9 cellular contexts compared by ENCODE assay signal in genomic region chr1:211939876-211940468, GRCh38.
DNase-seq lines count a peak whose midpoint lies in the region; ATAC-seq and FAIRE-seq lines count a peak whose summit lies in the region.
"Had no signal": no experiment of that assay in that cellular context is flagged by ENCODE, and none has a peak within 500 bp of the region (broad histone marks: within the 10 kb centered on the region; RNA-seq: fewer than 3 reads in every experiment).

No MANE protein-coding gene starts in this region.

- DNase-seq in activated T-cell treated with anti-CD3 and anti-CD28 coated beads for 24 hours (ENCODE audit: low read depth) (peak; percentile 47), activated T-cell treated with anti-CD3 and anti-CD28 coated beads for 4 hours (no peak), amygdala (lab: John Stamatoyannopoulos, UW) (no peak), urothelium cell line (ENCODE audit: low spot score) (no peak), NCI-H524 treated with DMSO at 0.1 percent for 48 hours (lab: John Stamatoyannopoulos, UW) (no peak)
- DNase-seq in activated CD8-positive, alpha-beta T cell treated with anti-CD3 and anti-CD28 coated beads, Interleukin-2, amount 10 ng/mL, durations not matched to agents 7 days and 5 days = peak; percentile 37
- DNase-seq in stimulated activated naive CD8-positive, alpha-beta T cell treated with anti-CD3 and anti-CD28 coated beads, Interleukin-15, Interleukin-2, amounts not matched to agents 100 U/mL and 50 U/mL, for 24 hours = peak; percentile 46
- DNase-seq: islet precursor cell had no signal

- peaks cover 45% of the 10 kb centered on the region for H3K36me3 Mint-ChIP-seq in activated CD8-positive, alpha-beta T cell treated with anti-CD3 and anti-CD28 coated beads, Interleukin-2, amount 10 ng/mL, durations not matched to agents 7 days and 5 days (ENCODE audit: low read depth)

- H3K27ac Mint-ChIP-seq in activated CD8-positive, alpha-beta T cell treated with anti-CD3 and anti-CD28 coated beads, Interleukin-2, amount 10 ng/mL, durations not matched to agents 7 days and 5 days = no peak overlapping the region

- POLR2A ChIA-PET in activated CD8-positive, alpha-beta T cell treated with anti-CD3 and anti-CD28 coated beads, Interleukin-2, amount 10 ng/mL, durations not matched to agents 7 days and 5 days (lab: Charles Lee) = no interaction called here

- peak; percentile 77 for ATAC-seq in HG02981 (IDR thresholded peaks at IDR 0.05; ENCODE audit: unreplicated experiment)
- peak; percentile 21 for ATAC-seq in activated CD8-positive, alpha-beta T cell treated with anti-CD3 and anti-CD28 coated beads, Interleukin-2, amount 10 ng/mL, durations not matched to agents 7 days and 5 days
- peak; percentile 75 for ATAC-seq in stimulated activated naive CD8-positive, alpha-beta T cell treated with anti-CD3 and anti-CD28 coated beads, Interleukin-15, Interleukin-2, amounts not matched to agents 100 U/mL and 50 U/mL, for 24 hours

- CTCF ChIA-PET in activated CD8-positive, alpha-beta T cell treated with anti-CD3 and anti-CD28 coated beads, Interleukin-2, amount 10 ng/mL, durations not matched to agents 7 days and 5 days (lab: Charles Lee) = interaction anchor here (0.9 to 4.2 kb wide), 5 partner anchors 13 to 259 kb away, joined by 3 to 26 read pairs (median 8); partner anchors contain the start of genes DTL and INTS7

- no peak overlapping the region for H3K4me3 Mint-ChIP-seq in activated CD8-positive, alpha-beta T cell treated with anti-CD3 and anti-CD28 coated beads, Interleukin-2, amount 10 ng/mL, durations not matched to agents 7 days and 5 days

- peaks cover 43% of the 10 kb centered on the region for H3K4me1 Mint-ChIP-seq in activated CD8-positive, alpha-beta T cell treated with anti-CD3 and anti-CD28 coated beads, Interleukin-2, amount 10 ng/mL, durations not matched to agents 7 days and 5 days (ENCODE audit: low read depth)

- no peaks in the 10 kb centered on the region for H3K9me3 Mint-ChIP-seq in activated CD8-positive, alpha-beta T cell treated with anti-CD3 and anti-CD28 coated beads, Interleukin-2, amount 10 ng/mL, durations not matched to agents 7 days and 5 days (ENCODE audit: insufficient read depth)

- H3K27me3 Mint-ChIP-seq in activated CD8-positive, alpha-beta T cell treated with anti-CD3 and anti-CD28 coated beads, Interleukin-2, amount 10 ng/mL, durations not matched to agents 7 days and 5 days (ENCODE audit: low read depth) = no peaks in the 10 kb centered on the region

- no peak for FAIRE-seq in urothelium cell line (lab: Jason Lieb, UNC)

Comparison
In these comparisons a context has a peak if more than half of its experiments do, and no peak if none do; other contexts are left out.
1. DNase-seq: peak in activated T-cell treated with anti-CD3 and anti-CD28 coated beads for 24 hours (single experiment), activated CD8-positive, alpha-beta T cell treated with anti-CD3 and anti-CD28 coated beads, Interleukin-2, amount 10 ng/mL, durations not matched to agents 7 days and 5 days (single experiment) and stimulated activated naive CD8-positive, alpha-beta T cell treated with anti-CD3 and anti-CD28 coated beads, Interleukin-15, Interleukin-2, amounts not matched to agents 100 U/mL and 50 U/mL, for 24 hours (single experiment); none in activated T-cell treated with anti-CD3 and anti-CD28 coated beads for 4 hours (single experiment), amygdala (0 of 56), urothelium cell line (single experiment) and NCI-H524 treated with DMSO at 0.1 percent for 48 hours (single experiment).
2. ATAC-seq: peak in every context shown above with its lines; median percentile 77 in HG02981; 75 in stimulated activated naive CD8-positive, alpha-beta T cell treated with anti-CD3 and anti-CD28 coated beads, Interleukin-15, Interleukin-2, amounts not matched to agents 100 U/mL and 50 U/mL, for 24 hours; 21 in activated CD8-positive, alpha-beta T cell treated with anti-CD3 and anti-CD28 coated beads, Interleukin-2, amount 10 ng/mL, durations not matched to agents 7 days and 5 days.